ENCODE assay signal across 25 cellular contexts in the genomic region with DNA sequence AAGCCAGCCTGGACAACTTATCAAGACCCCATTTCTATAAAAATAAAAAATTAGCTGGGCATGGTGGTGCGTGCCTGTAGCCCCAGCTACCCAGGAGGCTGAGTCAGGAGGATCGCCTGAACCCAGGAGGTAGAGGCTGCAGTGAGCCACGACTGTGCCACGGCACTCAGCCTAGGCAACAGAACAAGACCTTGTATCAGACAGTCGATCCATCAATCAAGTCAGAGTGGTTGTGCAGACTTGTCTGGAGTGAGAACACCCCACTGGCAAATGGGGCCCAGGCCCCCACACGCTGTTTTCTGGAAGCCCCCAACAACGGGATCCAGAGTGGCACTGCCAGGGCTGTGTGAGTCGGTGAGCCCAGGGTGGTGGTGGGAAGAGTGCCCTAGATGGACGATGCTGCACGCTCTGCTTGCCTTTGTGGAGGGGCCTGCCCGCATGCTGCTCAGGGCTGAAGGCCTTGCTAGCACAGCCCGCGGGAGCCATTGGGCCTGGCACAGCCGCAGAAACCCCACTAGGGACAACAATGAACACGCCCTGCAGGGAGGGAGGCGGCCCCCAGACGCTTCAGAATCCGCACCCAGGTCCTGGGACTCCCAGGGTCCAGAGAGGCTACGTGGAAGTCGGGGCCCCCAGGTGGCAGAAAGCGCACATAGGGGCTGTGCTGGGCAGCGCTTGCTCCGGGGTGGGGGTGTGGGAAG.
A peak's percentile ranks its signal among the peaks of the same experiment; 100 is the strongest.
DNase-seq lines count a peak whose midpoint lies in the region; ATAC-seq, FAIRE-seq and TF ChIP-seq lines count a peak whose summit lies in the region.
"Had no signal": no experiment of that assay in that cellular context is flagged by ENCODE, and none has a peak within 500 bp of the region (broad histone marks: within the 10 kb centered on the region; RNA-seq: fewer than 3 reads in every experiment).

No MANE protein-coding gene starts in this region.

- TF ChIP-seq RAD21 in H1 (IDR thresholded peaks at IDR 0.05 in 1 of 2, conservative IDR thresholded peaks at IDR 0.05 in 1 of 2; ENCODE audit: low read depth in 2 of 2, low read length in 2 of 2) = no peak

- H4K5ac ChIP-seq in H1 (ENCODE audit: insufficient read length, low read depth, low read length) = no peak overlapping the region

- CTCF ChIA-PET in H1 (lab: Charles Lee; ENCODE audit: partially characterized antibody) = no interaction called here

- H2BK5ac ChIP-seq in H1 (ENCODE audit: low read depth, low read length) = no peak overlapping the region

- no peak overlapping the region for H2AK5ac ChIP-seq in H1 (ENCODE audit: low read depth, low read length)

- TF ChIP-seq EP300 in H1 (IDR thresholded peaks at IDR 0.05; ENCODE audit: borderline replicate concordance in 1 of 2, low read depth in 2 of 2, low read length in 2 of 2) = no peak

- ATAC-seq in Right ventricle myocardium superior (ENCODE audit: poor library complexity) = no peak
- no peak for ATAC-seq in heart right ventricle
- no peak for ATAC-seq in mucosa of descending colon
- no peak for ATAC-seq in aorta (ENCODE audit: low FRiP score)
- ATAC-seq: GM12878, Panc1 had no signal

- no peaks in the 10 kb centered on the region for H3K23me2 ChIP-seq in H1 (ENCODE audit: low read depth, low read length)

- H3K4me1 ChIP-seq in heart right ventricle = no peaks in the 10 kb centered on the region
- H3K4me1 ChIP-seq in H1 (replicated peaks in 1 of 4; ENCODE audit: control insufficient read depth in 3 of 4, insufficient read depth in 4 of 4, low read length in 3 of 4) = no peaks in the 10 kb centered on the region; a peak in 1 of 7 replicates
- H3K4me1 ChIP-seq in mucosa of descending colon (ENCODE audit: low read depth) = no peaks in the 10 kb centered on the region
- H3K4me1 ChIP-seq in aorta (ENCODE audit: control insufficient read depth in 1 of 2, insufficient read depth in 2 of 2, low read length in 2 of 2) = no peaks in the 10 kb centered on the region
- H3K4me1 ChIP-seq: Caco-2, SJCRH30 had no signal

- H2AFZ ChIP-seq in H1 (ENCODE audit: low read length) = no peak overlapping the region

- H3K27me3 ChIP-seq in heart right ventricle = no peaks in the 10 kb centered on the region
- H3K27me3 ChIP-seq in H1 (replicated peaks in 1 of 4; ENCODE audit: control insufficient read depth in 3 of 4, extremely low read depth in 1 of 4, insufficient read depth in 3 of 4, low read length in 3 of 4) = no peaks in the 10 kb centered on the region; a peak in 1 of 7 replicates
- H3K27me3 ChIP-seq in aorta (ENCODE audit: control insufficient read depth in 1 of 2, insufficient read depth in 2 of 2, low read length in 1 of 2) = no peaks in the 10 kb centered on the region
- H3K27me3 ChIP-seq: SJCRH30 had no signal

- DNase-seq in Right ventricle myocardium superior = peak; percentile 30
- DNase-seq in heart right ventricle = no peak
- no peak for DNase-seq in H1 (ENCODE audit: low read depth in 1 of 2, low spot score in 2 of 2)
- DNase-seq in mucosa of descending colon = peak in 2 of 3 donors; percentile 14 to 39
- peak; percentile 22 to 68 for DNase-seq in aorta
- DNase-seq in NCI-H226 = no peak
- DNase-seq in activated T-cell treated with anti-CD3 and anti-CD28 coated beads for 4 hours = no peak
- DNase-seq: CD4-positive, alpha-beta memory T cell; DMS 273 treated with DMSO at 0.1 percent for 48 hours; DND-41; H9; HFFc6; KG1; NCI-H1092 treated with DMSO at 0.1 percent for 48 hours; NCI-H1436 treated with DMSO at 0.1 percent for 48 hours; NCI-H2029; NCI-H345; NCI-H524 treated with DMSO at 0.1 percent for 48 hours; NCI-H82; SJCRH30 had no signal

- H3K23ac ChIP-seq in H1 (ENCODE audit: insufficient read length) = no peak overlapping the region

- H4K8ac ChIP-seq in H1 (ENCODE audit: extremely low read depth, insufficient read depth, low read length) = peak overlapping the region; percentile 86; the same call in 1 of the 2 replicates

- H3K4me3 ChIP-seq in heart right ventricle (no peak overlapping the region), H1 (ENCODE audit: extremely low read depth in 1 of 4, insufficient read depth in 2 of 4, low read depth in 3 of 4, low read length in 4 of 4) (no peak overlapping the region), mucosa of descending colon (no peak overlapping the region), aorta (ENCODE audit: low read length in 2 of 2) (no peak overlapping the region)
- H3K4me3 ChIP-seq: GM12878, SJCRH30 had no signal

- peaks cover 0 to 27% (median 23%) of the 10 kb centered on the region in 11 donors for H3K9me3 ChIP-seq in heart right ventricle
- H3K9me3 ChIP-seq in H1 (ENCODE audit: insufficient read depth in 2 of 2, low read depth in 1 of 2, low read length in 1 of 2) = peaks cover 0 to 17% of the 10 kb centered on the region in 2 experiments; a peak in 2 of 4 replicates
- peaks cover 11% of the 10 kb centered on the region for H3K9me3 ChIP-seq in mucosa of descending colon
- H3K9me3 ChIP-seq in aorta (ENCODE audit: control insufficient read depth, low read length) = peaks cover 4% of the 10 kb centered on the region
- H3K9me3 ChIP-seq: Caco-2 had no signal

- H3K9ac ChIP-seq in H1 (replicated peaks in 1 of 4; ENCODE audit: extremely low read depth in 1 of 4, low read depth in 3 of 4, low read length in 3 of 4) = no peak overlapping the region

- H4K91ac ChIP-seq in H1 (replicated peaks; ENCODE audit: insufficient read length, low read length) = no peak overlapping the region

- intact Hi-C loops in Right ventricle myocardium superior (cut with DNase I) = no loop called here
- intact Hi-C loops in heart right ventricle (cut with DNase I) = no loop called here
- intact Hi-C loops in mucosa of descending colon (cut with DNase I, micrococcal nuclease) = no loop called here
- intact Hi-C loops in aorta (cut with DNase I) = no loop called here

- no peaks in the 10 kb centered on the region for H3K79me2 ChIP-seq in H1 (ENCODE audit: control insufficient read depth in 1 of 2, insufficient read depth in 2 of 2, low read length in 2 of 2)

- no peak overlapping the region for H3K14ac ChIP-seq in H1 (ENCODE audit: insufficient read length)

- no peak for FAIRE-seq in H1 (lab: Jason Lieb, UNC)
- FAIRE-seq: A204.1, GM12878, HTR-8/SVneo had no signal

- no peak overlapping the region for H2BK15ac ChIP-seq in H1 (ENCODE audit: low read length)

- WGBS in heart right ventricle, 2 donors = 94 to 96% methylated on average over 23 of the region's 23 CpGs
- WGBS in H1 (ENCODE audit: extremely low coverage in 1 of 2, insufficient coverage in 1 of 2, insufficient read length in 1 of 2, insufficient replicate concordance in 2 of 2, low coverage in 1 of 2, low lambda C conversion rate in 2 of 2, missing lambda C conversion rate in 1 of 2), 2 experiments = 96% methylated on average over 7 of the region's 23 CpGs; no CpG with 5 or more reads in 1 of the 2 experiments
- WGBS in aorta, 2 donors = 93 to 94% methylated on average over 23 of the region's 23 CpGs

- peaks cover 0 to 16% (median 0%) of the 10 kb centered on the region in 9 donors for H3K36me3 ChIP-seq in heart right ventricle
- no peaks in the 10 kb centered on the region for H3K36me3 ChIP-seq in H1 (ENCODE audit: control insufficient read depth in 2 of 4, insufficient read depth in 4 of 4, low read length in 3 of 4)
- H3K36me3 ChIP-seq in mucosa of descending colon (ENCODE audit: low read depth) = no peaks in the 10 kb centered on the region
- H3K36me3 ChIP-seq in aorta (ENCODE audit: control insufficient read depth in 1 of 2, insufficient read depth in 2 of 2, low read length in 1 of 2) = no peaks in the 10 kb centered on the region
- H3K36me3 ChIP-seq: SJCRH30 had no signal

- H3K18ac ChIP-seq in H1 (ENCODE audit: extremely low read depth, low read length) = no peak overlapping the region

- H3K27ac ChIP-seq in heart right ventricle (no peak overlapping the region), H1 (ENCODE audit: low read depth, low read length) (no peak overlapping the region), aorta (ENCODE audit: low read depth in 1 of 2, low read length in 2 of 2) (no peak overlapping the region)
- H3K27ac ChIP-seq: SJCRH30 had no signal

- no peak overlapping the region for H2BK12ac ChIP-seq in H1 (ENCODE audit: low read depth, low read length)

- H2BK20ac ChIP-seq in H1 (ENCODE audit: low read length) = no peak overlapping the region

- POLR2A ChIA-PET in H1 (lab: Charles Lee; ENCODE audit: partially characterized antibody) = no interaction called here

- no peaks in the 10 kb centered on the region for H3K79me1 ChIP-seq in H1 (ENCODE audit: low read depth, low read length)

- H3K4me2 ChIP-seq in H1 (ENCODE audit: insufficient read depth in 1 of 2, low read depth in 2 of 2, low read length in 2 of 2) = no peak overlapping the region

- no peak overlapping the region for H3K4ac ChIP-seq in H1 (replicated peaks; ENCODE audit: insufficient read length, low read depth, low read length)

- H2BK120ac ChIP-seq in H1 (replicated peaks; ENCODE audit: low read depth, low read length) = no peak overlapping the region

- TF ChIP-seq CTCF in heart right ventricle (IDR thresholded peaks at IDR 0.05) = no peak
- no peak for TF ChIP-seq CTCF in H1 (IDR thresholded peaks at IDR 0.05; ENCODE audit: control extremely low read depth in 1 of 3, insufficient read depth in 1 of 3, low read depth in 1 of 3, low read length in 3 of 3)
- no peak for TF ChIP-seq CTCF in mucosa of descending colon (IDR thresholded peaks at IDR 0.05)

- no peaks in the 10 kb centered on the region for H4K20me1 ChIP-seq in H1 (replicated peaks in 1 of 2; ENCODE audit: control insufficient read depth in 1 of 2, insufficient read depth in 2 of 2, low read length in 2 of 2)

- H3K56ac ChIP-seq in H1 (replicated peaks; ENCODE audit: insufficient read length, low read depth, low read length) = no peak overlapping the region

- no peak for TF ChIP-seq POLR2A in H1 (IDR thresholded peaks at IDR 0.05; ENCODE audit: control extremely low read depth in 1 of 2, low read depth in 2 of 2, low read length in 2 of 2)

TF ChIP-seq in H1, 55 proteins besides CTCF, POLR2A, EP300 and RAD21 (continues in another document):
- TF ChIP-seq BACH1 (IDR thresholded peaks at IDR 0.05; ENCODE audit: low read length) (no peak), TAF1 (IDR thresholded peaks at IDR 0.05; ENCODE audit: low read depth, low read length) (no peak), JUND (IDR thresholded peaks at IDR 0.05; ENCODE audit: low read length) (no peak), RBBP5 (IDR thresholded peaks at IDR 0.05; ENCODE audit: borderline replicate concordance, low read depth, low read length) (no peak), SIRT6 (IDR thresholded peaks at IDR 0.05; ENCODE audit: low read length) (no peak), SP4 (IDR thresholded peaks at IDR 0.05; ENCODE audit: low read length) (no peak), FOSL1 (IDR thresholded peaks at IDR 0.05; ENCODE audit: insufficient read depth, low read depth, low read length) (no peak), SP2 (IDR thresholded peaks at IDR 0.05; ENCODE audit: low read length) (no peak)
- TF ChIP-seq, protein P1, sequence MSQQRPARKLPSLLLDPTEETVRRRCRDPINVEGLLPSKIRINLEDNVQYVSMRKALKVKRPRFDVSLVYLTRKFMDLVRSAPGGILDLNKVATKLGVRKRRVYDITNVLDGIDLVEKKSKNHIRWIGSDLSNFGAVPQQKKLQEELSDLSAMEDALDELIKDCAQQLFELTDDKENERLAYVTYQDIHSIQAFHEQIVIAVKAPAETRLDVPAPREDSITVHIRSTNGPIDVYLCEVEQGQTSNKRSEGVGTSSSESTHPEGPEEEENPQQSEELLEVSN (IDR thresholded peaks at IDR 0.05) = no peak

Comparison
In these comparisons a context has a peak if more than half of its experiments do, and no peak if none do; other contexts are left out.
1. DNase-seq: peak in Right ventricle myocardium superior (single experiment), mucosa of descending colon (2 of 3) and aorta (2 of 2); none in heart right ventricle (0 of 2), H1 (0 of 2), NCI-H226 (single experiment) and activated T-cell treated with anti-CD3 and anti-CD28 coated beads for 4 hours (single experiment).